Comparison of ENCODE assay signal across 2 cellular contexts in the genomic region with DNA sequence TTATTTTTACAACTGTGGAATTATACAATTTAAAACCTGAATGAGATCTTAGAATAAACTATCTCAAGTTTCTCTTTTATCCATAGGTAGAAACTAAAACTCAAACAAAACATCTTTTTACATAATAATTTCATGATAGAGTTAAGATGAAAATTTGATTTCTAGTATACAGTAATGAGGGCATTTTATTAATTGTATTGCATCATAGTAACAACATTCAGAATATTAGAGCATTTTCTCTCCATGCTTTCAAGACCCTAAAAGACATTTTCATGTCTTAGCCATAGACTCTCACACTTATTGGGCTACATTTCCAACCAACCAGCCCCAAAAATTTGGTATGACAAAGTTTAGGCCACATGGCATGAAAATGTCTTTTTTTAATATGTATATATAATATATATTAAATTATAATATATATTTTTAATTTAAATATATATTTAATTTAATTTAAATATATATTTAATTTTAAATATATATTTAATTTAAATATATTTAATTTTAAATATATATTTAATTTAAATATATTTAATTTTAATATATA.
TF ChIP-seq lines count a peak whose summit lies in the region.

No MANE protein-coding gene starts in this region.

TF ChIP-seq in IMR-90, 13 proteins besides CTCF, POLR2A, EP300 and RAD21:
- TF ChIP-seq RFX5 (IDR thresholded peaks at IDR 0.05; ENCODE audit: low read depth, low read length) = no peak
- TF ChIP-seq ELK1 (IDR thresholded peaks at IDR 0.05; ENCODE audit: borderline replicate concordance, low read depth, low read length) = no peak
- TF ChIP-seq CEBPB (IDR thresholded peaks at IDR 0.05; ENCODE audit: low read depth, low read length) = peak; percentile 52; the same call in 1 of the 2 replicates
- no peak for TF ChIP-seq MAZ (IDR thresholded peaks at IDR 0.05; ENCODE audit: borderline replicate concordance, low read depth, low read length)
- TF ChIP-seq SMC3 (IDR thresholded peaks at IDR 0.05; ENCODE audit: low read depth, low read length) = no peak

TF ChIP-seq in K562, 482 proteins besides CTCF, POLR2A, EP300 and RAD21 (continued from another document):
- TF ChIP-seq, protein P1, sequence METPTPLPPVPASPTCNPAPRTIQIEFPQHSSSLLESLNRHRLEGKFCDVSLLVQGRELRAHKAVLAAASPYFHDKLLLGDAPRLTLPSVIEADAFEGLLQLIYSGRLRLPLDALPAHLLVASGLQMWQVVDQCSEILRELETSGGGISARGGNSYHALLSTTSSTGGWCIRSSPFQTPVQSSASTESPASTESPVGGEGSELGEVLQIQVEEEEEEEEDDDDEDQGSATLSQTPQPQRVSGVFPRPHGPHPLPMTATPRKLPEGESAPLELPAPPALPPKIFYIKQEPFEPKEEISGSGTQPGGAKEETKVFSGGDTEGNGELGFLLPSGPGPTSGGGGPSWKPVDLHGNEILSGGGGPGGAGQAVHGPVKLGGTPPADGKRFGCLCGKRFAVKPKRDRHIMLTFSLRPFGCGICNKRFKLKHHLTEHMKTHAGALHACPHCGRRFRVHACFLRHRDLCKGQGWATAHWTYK (CRISPR knock-in tag; IDR thresholded peaks at IDR 0.05) = no peak
- TF ChIP-seq ATF3 (IDR thresholded peaks at IDR 0.05) (peak; percentile 31; the same call in 1 of the 2 replicates), ATF3 (CRISPR knock-in tag; conservative IDR thresholded peaks at IDR 0.05) (no peak), CEBPG (CRISPR knock-in tag; IDR thresholded peaks at IDR 0.05) (no peak), CEBPG (tag; conservative IDR thresholded peaks at IDR 0.05 in 1 of 2, IDR thresholded peaks at IDR 0.05 in 1 of 2) (peak in 1 of 2 experiments; percentile 81; a peak in 2 of 4 replicates)
TF ChIP-seq in K562: peak in this region for 3.
